24 cellular contexts compared by ENCODE assay signal in the genomic region with DNA sequence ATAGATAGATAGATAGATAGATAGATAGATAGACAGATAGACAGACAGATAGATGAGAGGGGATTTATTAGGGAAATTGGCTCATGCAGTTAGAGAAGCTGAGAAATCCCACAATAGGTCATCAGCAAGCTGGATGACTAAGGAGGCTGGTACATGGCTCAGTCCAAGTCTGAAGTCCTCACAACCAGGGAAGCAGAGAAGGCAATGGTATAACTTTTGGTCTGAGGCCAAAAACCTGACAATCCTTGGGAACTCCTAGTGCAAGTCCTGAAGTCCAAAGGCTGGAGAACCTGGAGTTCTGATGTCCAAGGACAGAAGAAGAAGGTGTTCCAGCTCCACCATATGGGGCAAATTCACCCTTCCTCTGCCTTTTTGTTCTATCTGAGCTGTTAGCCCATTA.
"Had no signal": no experiment of that assay in that cellular context is flagged by ENCODE, and none has a peak within 500 bp of the region (broad histone marks: within the 10 kb centered on the region; RNA-seq: fewer than 3 reads in every experiment).

No MANE protein-coding gene starts in this region.

- H3K9me3 ChIP-seq: esophagus squamous epithelium, gastrocnemius medialis, left lung, prostate gland, sigmoid colon, spleen, thoracic aorta, tibial nerve, upper lobe of right lung, uterus had no signal

- H3K27me3 ChIP-seq: esophagus squamous epithelium, gastrocnemius medialis, left lung, sigmoid colon, spleen, tibial nerve, upper lobe of right lung, uterus had no signal

- H3K4me1 ChIP-seq: gastrocnemius medialis, left lung, prostate gland, sigmoid colon, spleen, upper lobe of right lung, uterus had no signal

- ATAC-seq: effector memory CD8-positive, alpha-beta T cell; gastrocnemius medialis; left lung; naive thymus-derived CD8-positive, alpha-beta T cell; right cardiac atrium; stimulated activated memory B cell treated with anti-CD40 and anti-IgM and Interleukin-4, amounts not matched to agents 10 μg/mL and 1 μg/mL and 100 μg/mL, for 72 hours; stimulated activated naive CD8-positive, alpha-beta T cell treated with anti-CD3 and anti-CD28 coated beads, Interleukin-15, Interleukin-2, amounts not matched to agents 100 U/mL and 50 U/mL, for 24 hours; upper lobe of right lung had no signal

- H3K36me3 ChIP-seq: esophagus squamous epithelium, gastrocnemius medialis, left lung, prostate gland, sigmoid colon, spleen, thoracic aorta, tibial nerve, upper lobe of right lung, uterus had no signal

- H3K4me3 ChIP-seq: coronary artery, esophagus squamous epithelium, gastrocnemius medialis, left lung, prostate gland, sigmoid colon, spleen, thoracic aorta, tibial nerve, upper lobe of right lung, uterus had no signal

- DNase-seq: effector memory CD8-positive, alpha-beta T cell; erythroblast; esophagus squamous epithelium; gastrocnemius medialis; head of caudate nucleus; left lung; mesenchymal stem cell; midbrain; naive thymus-derived CD8-positive, alpha-beta T cell; nephron progenitor cell; nucleus accumbens; right cardiac atrium; sigmoid colon; spleen; stimulated activated CD4-positive, alpha-beta T cell treated with anti-CD3 and anti-CD28 coated beads, Interleukin-4, amount 100 ng/mL, for 4 hours; stimulated activated naive CD8-positive, alpha-beta T cell treated with anti-CD3 and anti-CD28 coated beads, Interleukin-15, Interleukin-2, amounts not matched to agents 100 U/mL and 50 U/mL, for 24 hours; substantia nigra; upper lobe of right lung; uterus had no signal

- H3K27ac ChIP-seq: coronary artery, esophagus squamous epithelium, gastrocnemius medialis, left lung, prostate gland, sigmoid colon, spleen, thoracic aorta, tibial nerve, upper lobe of right lung, uterus had no signal
